8 cellular contexts compared by ENCODE assay signal in genomic region chr6:118765316-118765715, GRCh38.
DNase-seq lines count a peak whose midpoint lies in the region; ATAC-seq, FAIRE-seq and TF ChIP-seq lines count a peak whose summit lies in the region.
"Not testable (repeated sequence)": the region's sequence is repeated elsewhere in the genome, so short reads cannot be mapped to it uniquely, and the experiment has no call there.

No MANE protein-coding gene starts in this region.

- not testable (repeated sequence) for H3K4me1 Mint-ChIP-seq in astrocyte (ENCODE audit: low read depth, unreplicated experiment)
- H3K4me1 Mint-ChIP-seq in stimulated activated naive B cell treated with anti-CD40 and anti-IgM and Interleukin-4, amounts not matched to agents 10 μg/mL and 1 μg/mL and 100 μg/mL, for 72 hours = peaks cover 4 to 11% of the 10 kb centered on the region in 2 donors

- not testable (repeated sequence) for H4K20me1 ChIP-seq in astrocyte (ENCODE audit: insufficient read depth, low read length)

- H3K36me3 ChIP-seq in astrocyte (ENCODE audit: insufficient read depth, low read length); bronchial epithelial cell (ENCODE audit: control insufficient read depth, insufficient read depth, low read length): not testable (repeated sequence)

- peak; percentile 37 for ATAC-seq in foreskin keratinocyte
- not testable (repeated sequence) for ATAC-seq in stimulated activated naive B cell treated with anti-CD40 and anti-IgM and Interleukin-4, amounts not matched to agents 10 μg/mL and 1 μg/mL and 100 μg/mL, for 72 hours (replicated peaks)

- not testable (repeated sequence) for H3K79me2 ChIP-seq in astrocyte (ENCODE audit: insufficient read depth, low read length)

- not testable (repeated sequence) for H3K4me3 Mint-ChIP-seq in astrocyte (ENCODE audit: unreplicated experiment); stimulated activated naive B cell treated with anti-CD40 and anti-IgM and Interleukin-4, amounts not matched to agents 10 μg/mL and 1 μg/mL and 100 μg/mL, for 72 hours

- not testable (repeated sequence) for H3K27me3 Mint-ChIP-seq in astrocyte (ENCODE audit: low read depth, unreplicated experiment); stimulated activated naive B cell treated with anti-CD40 and anti-IgM and Interleukin-4, amounts not matched to agents 10 μg/mL and 1 μg/mL and 100 μg/mL, for 72 hours

- not testable (repeated sequence) for H3K36me3 Mint-ChIP-seq in astrocyte (ENCODE audit: low read depth, unreplicated experiment); stimulated activated naive B cell treated with anti-CD40 and anti-IgM and Interleukin-4, amounts not matched to agents 10 μg/mL and 1 μg/mL and 100 μg/mL, for 72 hours

- H3K9me3 ChIP-seq in astrocyte (ENCODE audit: insufficient read depth, low read depth, low read length) = not testable (repeated sequence)

- H3K4me1 ChIP-seq in astrocyte (ENCODE audit: insufficient read depth, low read length); foreskin keratinocyte: not testable (repeated sequence)

- H3K27ac ChIP-seq in astrocyte (ENCODE audit: low read depth, low read length); foreskin keratinocyte: not testable (repeated sequence)

- DNase-seq in EH (ENCODE audit: low read depth) (peak; percentile 54), HT1080 (ENCODE audit: low read depth) (peak; percentile 30), RPMI7951 (ENCODE audit: low read depth) (peak; percentile 57), astrocyte (ENCODE audit: low read depth) (peak; percentile 32), bronchial epithelial cell (ENCODE audit: low read depth) (peak; percentile 42), foreskin keratinocyte (peak in 1 of 2 donors; percentile 47), myocyte (ENCODE audit: low read depth) (peak; percentile 50)
- not testable (repeated sequence) for DNase-seq in stimulated activated naive B cell treated with anti-CD40 and anti-IgM and Interleukin-4, amounts not matched to agents 10 μg/mL and 1 μg/mL and 100 μg/mL, for 72 hours

- not testable (repeated sequence) for H3K9ac ChIP-seq in astrocyte (ENCODE audit: low read length)

- FAIRE-seq in astrocyte (lab: Jason Lieb, UNC); bronchial epithelial cell (lab: Jason Lieb, UNC): not testable (repeated sequence)

- H3K4me3 ChIP-seq in astrocyte (ENCODE audit: insufficient read depth, low read depth, low read length); bronchial epithelial cell (ENCODE audit: low read depth, low read length): not testable (repeated sequence)

- not testable (repeated sequence) for H2AFZ ChIP-seq in astrocyte (ENCODE audit: low read depth, low read length)

- not testable (repeated sequence) for H3K9me3 Mint-ChIP-seq in astrocyte (ENCODE audit: unreplicated experiment); stimulated activated naive B cell treated with anti-CD40 and anti-IgM and Interleukin-4, amounts not matched to agents 10 μg/mL and 1 μg/mL and 100 μg/mL, for 72 hours

- TF ChIP-seq CTCF in astrocyte (IDR thresholded peaks at IDR 0.05; ENCODE audit: insufficient read depth, low read depth, low read length); bronchial epithelial cell (IDR thresholded peaks at IDR 0.05; ENCODE audit: insufficient read depth, low read length, severe bottlenecking); foreskin keratinocyte (conservative IDR thresholded peaks at IDR 0.05): not testable (repeated sequence)

- not testable (repeated sequence) for H3K4me2 ChIP-seq in astrocyte (ENCODE audit: low read length)

- not testable (repeated sequence) for H3K27ac Mint-ChIP-seq in astrocyte (ENCODE audit: unreplicated experiment)
- peak overlapping the region; percentile 14 for H3K27ac Mint-ChIP-seq in stimulated activated naive B cell treated with anti-CD40 and anti-IgM and Interleukin-4, amounts not matched to agents 10 μg/mL and 1 μg/mL and 100 μg/mL, for 72 hours

- H3K27me3 ChIP-seq in astrocyte (ENCODE audit: insufficient read depth, low read length); bronchial epithelial cell (ENCODE audit: control insufficient read depth, insufficient read depth, low read length); foreskin keratinocyte: not testable (repeated sequence)
